ENCODE assay signal across 1 cellular context in genomic region chr2:159285929-159286708, GRCh38.
TF ChIP-seq lines count a peak whose summit lies in the region.

Gene WDSUB1 (minus strand): TSS chr2:159286703. CDS start chr2:159283069, 3,634 bp downstream.

TF ChIP-seq in SK-N-SH, 30 proteins besides CTCF, POLR2A, EP300 and RAD21 (continued from another document):
- TF ChIP-seq, protein P1, sequence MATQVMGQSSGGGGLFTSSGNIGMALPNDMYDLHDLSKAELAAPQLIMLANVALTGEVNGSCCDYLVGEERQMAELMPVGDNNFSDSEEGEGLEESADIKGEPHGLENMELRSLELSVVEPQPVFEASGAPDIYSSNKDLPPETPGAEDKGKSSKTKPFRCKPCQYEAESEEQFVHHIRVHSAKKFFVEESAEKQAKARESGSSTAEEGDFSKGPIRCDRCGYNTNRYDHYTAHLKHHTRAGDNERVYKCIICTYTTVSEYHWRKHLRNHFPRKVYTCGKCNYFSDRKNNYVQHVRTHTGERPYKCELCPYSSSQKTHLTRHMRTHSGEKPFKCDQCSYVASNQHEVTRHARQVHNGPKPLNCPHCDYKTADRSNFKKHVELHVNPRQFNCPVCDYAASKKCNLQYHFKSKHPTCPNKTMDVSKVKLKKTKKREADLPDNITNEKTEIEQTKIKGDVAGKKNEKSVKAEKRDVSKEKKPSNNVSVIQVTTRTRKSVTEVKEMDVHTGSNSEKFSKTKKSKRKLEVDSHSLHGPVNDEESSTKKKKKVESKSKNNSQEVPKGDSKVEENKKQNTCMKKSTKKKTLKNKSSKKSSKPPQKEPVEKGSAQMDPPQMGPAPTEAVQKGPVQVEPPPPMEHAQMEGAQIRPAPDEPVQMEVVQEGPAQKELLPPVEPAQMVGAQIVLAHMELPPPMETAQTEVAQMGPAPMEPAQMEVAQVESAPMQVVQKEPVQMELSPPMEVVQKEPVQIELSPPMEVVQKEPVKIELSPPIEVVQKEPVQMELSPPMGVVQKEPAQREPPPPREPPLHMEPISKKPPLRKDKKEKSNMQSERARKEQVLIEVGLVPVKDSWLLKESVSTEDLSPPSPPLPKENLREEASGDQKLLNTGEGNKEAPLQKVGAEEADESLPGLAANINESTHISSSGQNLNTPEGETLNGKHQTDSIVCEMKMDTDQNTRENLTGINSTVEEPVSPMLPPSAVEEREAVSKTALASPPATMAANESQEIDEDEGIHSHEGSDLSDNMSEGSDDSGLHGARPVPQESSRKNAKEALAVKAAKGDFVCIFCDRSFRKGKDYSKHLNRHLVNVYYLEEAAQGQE (IDR thresholded peaks at IDR 0.05; ENCODE audit: low read depth, low read length) = no peak
- TF ChIP-seq, protein P2, sequence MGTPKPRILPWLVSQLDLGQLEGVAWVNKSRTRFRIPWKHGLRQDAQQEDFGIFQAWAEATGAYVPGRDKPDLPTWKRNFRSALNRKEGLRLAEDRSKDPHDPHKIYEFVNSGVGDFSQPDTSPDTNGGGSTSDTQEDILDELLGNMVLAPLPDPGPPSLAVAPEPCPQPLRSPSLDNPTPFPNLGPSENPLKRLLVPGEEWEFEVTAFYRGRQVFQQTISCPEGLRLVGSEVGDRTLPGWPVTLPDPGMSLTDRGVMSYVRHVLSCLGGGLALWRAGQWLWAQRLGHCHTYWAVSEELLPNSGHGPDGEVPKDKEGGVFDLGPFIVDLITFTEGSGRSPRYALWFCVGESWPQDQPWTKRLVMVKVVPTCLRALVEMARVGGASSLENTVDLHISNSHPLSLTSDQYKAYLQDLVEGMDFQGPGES (IDR thresholded peaks at IDR 0.05; ENCODE audit: low read depth, low read length) = no peak
- no peak for TF ChIP-seq TEAD4 (IDR thresholded peaks at IDR 0.05; ENCODE audit: borderline replicate concordance, insufficient read depth)
- TF ChIP-seq, protein P3, sequence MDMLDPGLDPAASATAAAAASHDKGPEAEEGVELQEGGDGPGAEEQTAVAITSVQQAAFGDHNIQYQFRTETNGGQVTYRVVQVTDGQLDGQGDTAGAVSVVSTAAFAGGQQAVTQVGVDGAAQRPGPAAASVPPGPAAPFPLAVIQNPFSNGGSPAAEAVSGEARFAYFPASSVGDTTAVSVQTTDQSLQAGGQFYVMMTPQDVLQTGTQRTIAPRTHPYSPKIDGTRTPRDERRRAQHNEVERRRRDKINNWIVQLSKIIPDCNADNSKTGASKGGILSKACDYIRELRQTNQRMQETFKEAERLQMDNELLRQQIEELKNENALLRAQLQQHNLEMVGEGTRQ (IDR thresholded peaks at IDR 0.05; ENCODE audit: borderline replicate concordance, low read depth, low read length) = 0 out of 2 replicates have a peak, but pooled peaks have one; percentile 27
- TF ChIP-seq SMC3 (IDR thresholded peaks at IDR 0.05; ENCODE audit: low read depth, low read length) = no peak
- TF ChIP-seq NFIC (IDR thresholded peaks at IDR 0.05; ENCODE audit: borderline replicate concordance) = no peak
